ENCODE assay signal across 17 cellular contexts in the genomic region with DNA sequence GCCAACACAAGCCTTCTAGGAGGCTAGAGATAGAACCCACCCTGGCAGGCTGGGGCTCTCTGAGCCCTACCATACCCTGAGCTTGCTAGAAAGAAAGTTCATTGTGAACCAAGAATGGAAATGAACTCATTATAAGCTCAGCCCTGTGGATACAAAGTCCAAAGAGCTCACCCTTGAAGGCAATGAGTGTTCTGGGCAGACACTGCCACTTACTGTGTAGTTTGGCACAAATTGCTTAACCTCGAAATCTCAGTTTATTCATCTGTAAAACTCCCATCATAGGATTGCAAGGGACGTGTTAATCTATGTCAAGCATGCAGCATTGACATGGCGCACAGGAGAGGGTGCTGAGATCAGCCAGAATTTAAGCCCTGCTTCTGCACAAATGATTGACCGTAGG.
"Had no signal": no experiment of that assay in that cellular context is flagged by ENCODE, and none has a peak within 500 bp of the region (broad histone marks: within the 10 kb centered on the region; RNA-seq: fewer than 3 reads in every experiment).

No MANE protein-coding gene starts in this region.

- H3K27ac ChIP-seq: brain microvascular endothelial cell, gastrocnemius medialis, heart right ventricle, left ventricle myocardium inferior, psoas muscle, spleen, testis had no signal

- H3K9me3 ChIP-seq: gastrocnemius medialis, heart right ventricle, left ventricle myocardium inferior, psoas muscle, spleen, testis had no signal

- H3K27me3 ChIP-seq: brain microvascular endothelial cell, gastrocnemius medialis, heart right ventricle, spleen, testis had no signal

- ATAC-seq: activated CD8-positive, alpha-beta T cell treated with anti-CD3 and anti-CD28 coated beads, Interleukin-2, amount 10 ng/mL, durations not matched to agents 7 days and 5 days; activated naive CD4-positive, alpha-beta T cell treated with anti-CD3 and anti-CD28 coated beads, Interleukin-2, amount 50 U/mL, for 72 hours; effector memory CD8-positive, alpha-beta T cell; gastrocnemius medialis; heart right ventricle; psoas muscle; sciatic nerve had no signal

- DNase-seq: activated B cell treated with CpG ODN at 0.5 μM for 24 hours; activated CD4-positive, alpha-beta T cell treated with anti-CD3 and anti-CD28 coated beads, Interleukin-2, amount 10 ng/mL, durations not matched to agents 24 days and 14 days; activated CD8-positive, alpha-beta memory T cell treated with anti-CD3 and anti-CD28 coated beads, Interleukin-2, amount 50 U/mL, for 4 hours; activated CD8-positive, alpha-beta T cell treated with anti-CD3 and anti-CD28 coated beads, Interleukin-2, amount 10 ng/mL, durations not matched to agents 7 days and 5 days; activated effector memory CD4-positive, alpha-beta T cell treated with anti-CD3 and anti-CD28 coated beads, Interleukin-2, amount 50 U/mL, for 16 hours; activated T-cell treated with anti-CD3 and anti-CD28 coated beads, Interleukin-2, amount 50 U/mL, for 48 hours; brain microvascular endothelial cell; effector memory CD8-positive, alpha-beta T cell; gastrocnemius medialis; heart right ventricle; left ventricle myocardium inferior; mesenchymal stem cell; psoas muscle; spleen; testis had no signal

- H3K4me3 ChIP-seq: gastrocnemius medialis, heart right ventricle, left ventricle myocardium inferior, psoas muscle, spleen, testis had no signal
